8 cellular contexts compared by ENCODE assay signal in the genomic region with DNA sequence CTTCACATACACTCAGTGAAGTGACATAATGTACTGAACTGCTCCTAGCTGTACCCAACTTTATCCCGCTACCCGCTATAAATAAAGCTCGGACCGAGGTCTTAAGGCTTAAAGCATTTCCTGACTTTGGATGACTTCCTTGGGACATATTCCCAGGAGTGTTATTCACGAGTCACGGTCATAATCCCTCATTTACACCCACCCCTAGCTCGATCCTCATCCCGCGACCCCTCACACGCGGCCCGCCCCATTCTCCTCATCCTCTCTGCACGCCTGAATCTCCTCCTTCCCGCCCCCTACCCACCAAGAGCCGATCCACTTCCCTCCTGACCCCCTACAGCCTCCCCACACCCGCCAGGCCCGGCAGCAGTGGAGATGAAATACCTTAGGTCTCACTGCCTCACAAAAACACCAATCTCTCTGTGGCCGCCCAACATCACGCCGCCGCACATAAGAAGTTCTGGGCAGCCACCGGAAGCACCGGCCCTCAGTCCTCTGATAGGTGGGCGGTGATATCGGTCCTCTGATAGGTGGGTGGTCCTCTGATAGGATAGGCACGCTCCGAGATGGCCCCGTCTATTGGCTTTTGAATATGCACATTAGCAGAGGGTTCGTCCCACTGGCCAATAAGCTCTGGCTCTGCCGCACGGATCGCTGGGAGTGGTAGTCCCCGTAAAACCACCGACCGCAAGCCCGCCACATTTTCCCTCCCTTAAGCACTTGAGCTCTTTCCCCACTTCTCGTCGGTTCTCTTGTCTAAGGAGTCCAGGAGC. TPM values are rescaled to one million over a fixed set of nuclear protein-coding genes. Genes with fewer than 3 reads are reported as not detected.
DNase-seq lines count a peak whose midpoint lies in the region; ATAC-seq lines count a peak whose summit lies in the region.

TSS of gene WDCP (minus strand) at position 462 of the 773 bp plus-strand sequence. CDS start 7,897 bp downstream, outside the sequence.

- peaks cover 7% of the 10 kb centered on the region for H3K27me3 ChIP-seq in CD8-positive, alpha-beta memory T cell (ENCODE audit: insufficient read depth, low read length, poor library complexity, severe bottlenecking)

- H3K4me3 ChIP-seq in CD8-positive, alpha-beta memory T cell (ENCODE audit: low read length): peak within 1 kb of the TSS; percentile 70

- no peaks in the 10 kb centered on the region for H3K9me3 Mint-ChIP-seq in CD8-positive, alpha-beta memory T cell
- H3K9me3 Mint-ChIP-seq in effector memory CD8-positive, alpha-beta T cell: no peaks in the 10 kb centered on the region

- H3K27ac ChIP-seq in CD8-positive, alpha-beta memory T cell (ENCODE audit: low read depth, low read length): peak within 1 kb of the TSS; percentile 36

- no peaks in the 10 kb centered on the region for H3K9me3 ChIP-seq in CD8-positive, alpha-beta memory T cell (ENCODE audit: low read length)

- no peaks in the 10 kb centered on the region for H3K36me3 ChIP-seq in CD8-positive, alpha-beta memory T cell (ENCODE audit: insufficient read depth, low read length)

- H3K4me3 Mint-ChIP-seq in CD8-positive, alpha-beta memory T cell: peak within 1 kb of the TSS; percentile 87 to 98 (median 93)
- peak within 1 kb of the TSS; percentile 98 to 99 for H3K4me3 Mint-ChIP-seq in effector memory CD8-positive, alpha-beta T cell

- CTCF ChIA-PET in CD8-positive, alpha-beta memory T cell (lab: Charles Lee): interaction anchor here (0.7 to 2.7 kb wide), 4 partner anchors 22 to 122 kb away, joined by 3 to 16 read pairs (median 8); partner anchors contain the start of genes ATAD2B and TP53I3

- no peaks in the 10 kb centered on the region for H3K27me3 Mint-ChIP-seq in CD8-positive, alpha-beta memory T cell
- H3K27me3 Mint-ChIP-seq in effector memory CD8-positive, alpha-beta T cell: no peaks in the 10 kb centered on the region

- peaks cover 0 to 3% (median 0%) of the 10 kb centered on the region in 3 donors for H3K36me3 Mint-ChIP-seq in CD8-positive, alpha-beta memory T cell
- peaks cover 13% of the 10 kb centered on the region for H3K36me3 Mint-ChIP-seq in effector memory CD8-positive, alpha-beta T cell (ENCODE audit: insufficient read depth)

- peak; percentile 90 to 96 (median 94) for DNase-seq in CD8-positive, alpha-beta memory T cell
- peak; percentile 95 for DNase-seq in HS-5 (ENCODE audit: low read depth)
- peak; percentile 94 for DNase-seq in NK-92 treated with Interleukin-12 subunit alpha and Interleukin-12 subunit beta, amount 100 ng/mL, for 24 hours (lab: John Stamatoyannopoulos, UW)
- DNase-seq in activated CD8-positive, alpha-beta memory T cell treated with anti-CD3 and anti-CD28 coated beads for 24 hours: peak; percentile 91
- DNase-seq in effector memory CD8-positive, alpha-beta T cell: peak; percentile 85 to 90 (median 88)
- DNase-seq in medulla oblongata (ENCODE audit: extremely low spot score): peak; percentile 99
- DNase-seq in stimulated activated CD8-positive, alpha-beta memory T cell treated with anti-CD3 and anti-CD28 coated beads, Interleukin-12 subunit alpha, Interleukin-12 subunit beta, amount 100 ng/mL, for 1 hour (ENCODE audit: low read depth): peak; percentile 91

- POLR2A ChIA-PET in CD8-positive, alpha-beta memory T cell (lab: Charles Lee): interaction anchor here (0.7 to 2.3 kb wide), 5 partner anchors 27 to 121 kb away, joined by 3 to 27 read pairs (median 4); partner anchors contain the start of genes ATAD2B, SF3B6, TP53I3 and UBXN2A

- peak within 1 kb of the TSS; percentile 31 to 97 (median 93) for H3K27ac Mint-ChIP-seq in CD8-positive, alpha-beta memory T cell
- H3K27ac Mint-ChIP-seq in effector memory CD8-positive, alpha-beta T cell: peak within 1 kb of the TSS; percentile 96 to 98

- ATAC-seq in GM19468 (IDR thresholded peaks at IDR 0.05; ENCODE audit: extremely low read depth, unreplicated experiment): peak; percentile 92
- peak; percentile 98 for ATAC-seq in effector memory CD8-positive, alpha-beta T cell (replicated peaks)

- H3K4me1 ChIP-seq in CD8-positive, alpha-beta memory T cell (ENCODE audit: insufficient read depth, low read length): peaks cover 22% of the 10 kb centered on the region

- H3K4me1 Mint-ChIP-seq in CD8-positive, alpha-beta memory T cell: peaks cover 28 to 42% (median 40%) of the 10 kb centered on the region in 3 donors
- peaks cover 20 to 34% of the 10 kb centered on the region in 2 donors for H3K4me1 Mint-ChIP-seq in effector memory CD8-positive, alpha-beta T cell (ENCODE audit: low read depth in 2 of 2)

RNA-seq across cellular contexts. Expression of gene WDCP, which starts in this region (rescaled TPM):
- 10 to 100 TPM; 29.4 to 31.9 TPM for total RNA-seq in CD8-positive, alpha-beta memory T cell
- polyA plus RNA-seq in CD8-positive, alpha-beta memory T cell: 4.3 TPM

Comparison
In these comparisons a context has a peak if more than half of its experiments do, and no peak if none do; other contexts are left out.
1. Peak in every context shown above with its lines: DNase-seq, ATAC-seq, H3K4me3 ChIP-seq and H3K27ac ChIP-seq.